8 cellular contexts compared by ENCODE assay signal in the genomic region with DNA sequence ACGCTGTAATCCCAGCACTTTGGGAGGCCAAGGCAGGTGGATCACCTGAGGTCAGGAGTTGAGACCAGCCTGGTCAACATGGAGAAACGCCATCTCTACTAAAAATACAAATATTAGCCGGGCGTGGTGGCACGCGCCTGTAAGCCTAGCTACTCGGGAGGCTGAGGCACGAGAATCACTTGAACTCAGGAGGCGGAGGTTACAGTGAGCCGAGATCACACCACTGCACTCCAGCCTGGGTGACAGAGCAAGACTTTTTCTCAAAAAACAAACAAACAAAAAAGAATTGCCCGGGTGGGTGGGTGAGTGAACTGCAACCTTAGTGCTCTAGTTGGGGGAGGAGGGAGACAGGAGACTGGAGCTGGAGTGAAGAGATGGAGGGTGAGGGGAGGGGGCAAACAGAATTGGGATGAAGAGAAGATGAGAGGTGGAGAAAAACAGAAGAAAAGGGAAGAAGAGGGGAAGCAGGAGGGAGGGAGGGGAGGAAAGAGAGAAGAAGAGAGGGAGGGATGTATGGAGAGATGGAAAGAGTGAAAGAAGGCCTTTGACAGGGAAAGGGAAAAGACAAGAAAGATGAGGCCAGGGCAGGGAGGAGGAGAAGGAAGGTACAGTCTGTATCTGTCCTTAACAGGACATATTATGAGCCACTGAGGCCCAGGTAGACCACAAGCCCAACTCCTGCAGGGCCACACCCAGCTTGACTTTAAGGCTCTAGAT. TPM values are rescaled to one million over a fixed set of nuclear protein-coding genes. Genes with fewer than 3 reads are reported as not detected.
"Had no signal": no experiment of that assay in that cellular context is flagged by ENCODE, and none has a peak within 500 bp of the region (broad histone marks: within the 10 kb centered on the region; RNA-seq: fewer than 3 reads in every experiment).

No MANE protein-coding gene starts in this region.

- DNase-seq: GM23248, HCEC 1CT, HFFc6, Karpas-422, KBM-7 had no signal

- H3K4me2 ChIP-seq: KMS-11 had no signal

- H2AFZ ChIP-seq: GM23248 had no signal

- H3K27ac ChIP-seq: GM23248, KMS-11 had no signal

- H3K36me3 Mint-ChIP-seq: IgD-negative memory B cell had no signal

- H3K4me3 Mint-ChIP-seq: HFFc6 had no signal

- FAIRE-seq: HTR-8/SVneo had no signal

- H3K27ac Mint-ChIP-seq: HFFc6, IgD-negative memory B cell had no signal

- H3K4me3 ChIP-seq: GM23248 had no signal

- H3K9ac ChIP-seq: GM23248, KMS-11 had no signal

RNA-seq across cellular contexts. Expression of a gene that starts 5.5 kb away (rescaled TPM):
- total RNA-seq: GM23248, HFFc6 had no signal
- polyA plus RNA-seq: GM23248, IgD-negative memory B cell had no signal
